ENCODE assay signal across 9 cellular contexts in the genomic region with DNA sequence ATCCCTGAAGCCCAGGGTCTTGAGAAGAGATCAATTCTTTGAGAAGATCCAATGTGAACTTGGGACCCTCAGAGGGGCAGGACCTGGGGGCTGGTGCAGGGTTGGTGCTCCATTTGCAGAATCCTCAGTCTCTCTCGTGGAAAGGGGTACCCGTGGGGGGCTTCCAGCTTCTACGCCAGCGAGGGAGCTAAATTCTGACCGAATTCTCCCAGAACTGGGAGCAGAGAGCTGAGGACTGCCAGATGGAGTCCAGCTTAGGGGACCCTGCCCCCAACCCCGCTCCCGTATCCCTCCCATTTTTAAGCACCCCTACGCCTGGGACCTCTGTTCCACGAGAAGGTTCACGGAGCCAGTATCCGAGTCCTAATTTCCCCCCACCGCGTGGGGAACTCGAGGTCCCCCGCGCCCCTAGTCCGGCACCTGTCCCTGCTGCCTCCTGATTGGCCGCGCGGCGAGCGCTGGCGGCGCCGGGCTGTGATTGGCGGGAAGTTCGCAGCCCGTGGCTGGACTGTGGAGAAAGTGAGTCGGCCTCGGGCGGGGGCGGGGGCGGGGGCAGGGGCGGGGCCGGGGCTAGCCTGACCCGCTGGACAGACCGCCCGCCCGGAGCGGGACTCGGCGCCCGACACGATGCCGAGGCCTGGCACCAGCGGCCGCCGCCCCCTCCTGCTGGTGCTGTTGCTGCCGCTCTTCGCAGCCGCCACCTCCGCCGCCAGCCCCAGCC. TPM values are rescaled to one million over a fixed set of nuclear protein-coding genes. Genes with fewer than 3 reads are reported as not detected.
DNase-seq lines count a peak whose midpoint lies in the region; ATAC-seq and TF ChIP-seq lines count a peak whose summit lies in the region.
"Had no signal": no experiment of that assay in that cellular context is flagged by ENCODE, and none has a peak within 500 bp of the region (broad histone marks: within the 10 kb centered on the region; RNA-seq: fewer than 3 reads in every experiment).

No MANE protein-coding gene starts in this region.

- H3K79me2 ChIP-seq in GM23248 (ENCODE audit: insufficient read depth) (no peaks in the 10 kb centered on the region), PC-9 (ENCODE audit: low read depth) (no peaks in the 10 kb centered on the region), fibroblast of lung (ENCODE audit: control insufficient read depth, insufficient read depth, low read length) (no peaks in the 10 kb centered on the region)

- H3K27ac ChIP-seq in GM23248: no peak overlapping the region
- H3K27ac ChIP-seq in PC-9: no peak overlapping the region
- H3K27ac ChIP-seq in fibroblast of lung (ENCODE audit: insufficient read depth, low read length): no peak overlapping the region
- H3K27ac ChIP-seq: SK-N-MC had no signal

- H3K4me1 ChIP-seq in GM23248 (ENCODE audit: insufficient read depth): peaks cover 16% of the 10 kb centered on the region
- H3K4me1 ChIP-seq in PC-9 (replicated peaks; ENCODE audit: insufficient read depth): peaks cover 17% of the 10 kb centered on the region; the same call in 1 of the 2 replicates
- peaks cover 17% of the 10 kb centered on the region for H3K4me1 ChIP-seq in fibroblast of lung (ENCODE audit: control insufficient read depth, extremely low read depth, insufficient read depth, low read length)

- CTCF ChIA-PET in PC-9 (lab: Charles Lee): interaction anchor here (0.6 kb wide), 1 partner anchor 668 kb away, joined by 4 read pairs; the partner anchor contains the start of gene HNRNPUL1

- POLR2A ChIA-PET in PC-9 (lab: Charles Lee; ENCODE audit: unreplicated experiment): no interaction called here

- TF ChIP-seq CTCF in PC-9 (conservative IDR thresholded peaks at IDR 0.05) (no peak), fibroblast of lung (conservative IDR thresholded peaks at IDR 0.05 in 1 of 2, IDR thresholded peaks at IDR 0.05 in 1 of 2; ENCODE audit: low read depth in 1 of 2, low read length in 2 of 2) (no peak)

- in situ Hi-C loops in GM23248 (cut with MboI): no loop called here

- H3K9me3 ChIP-seq in GM23248 (ENCODE audit: low read depth) (no peaks in the 10 kb centered on the region), PC-9 (ENCODE audit: insufficient read depth, low read depth) (no peaks in the 10 kb centered on the region), fibroblast of lung (ENCODE audit: control insufficient read depth, insufficient read depth, low read depth, low read length) (no peaks in the 10 kb centered on the region)

- H3K4me3 ChIP-seq in GM23248 (peak overlapping the region; percentile 53; the same call in 1 of the 2 replicates), PC-9 (peak overlapping the region; percentile 44; the same call in 1 of the 2 replicates), fibroblast of lung (replicated peaks in 1 of 4; ENCODE audit: control extremely low read depth in 1 of 4, insufficient read depth in 1 of 4, low read depth in 3 of 4, low read length in 4 of 4) (peak overlapping the region in 3 of 4 experiments; percentile 44 to 62 (median 49))

- BruUV-seq in PC-9 (replicated peaks; lab: Mats Ljungman, UMichigan): no TSS peak

- no peaks in the 10 kb centered on the region for H3K9me2 ChIP-seq in GM23248 (ENCODE audit: insufficient read depth)
- H3K9me2 ChIP-seq in PC-9 (ENCODE audit: insufficient read depth): no peaks in the 10 kb centered on the region

- H4K20me1 ChIP-seq in GM23248 (ENCODE audit: insufficient read depth): no peaks in the 10 kb centered on the region
- no peaks in the 10 kb centered on the region for H4K20me1 ChIP-seq in PC-9 (ENCODE audit: insufficient read depth)
- no peaks in the 10 kb centered on the region for H4K20me1 ChIP-seq in fibroblast of lung (ENCODE audit: control insufficient read depth, extremely low read depth, insufficient read depth, low read length)

- H3K4me2 ChIP-seq in GM23248 (ENCODE audit: unreplicated experiment): peak overlapping the region; percentile 59
- H3K4me2 ChIP-seq in PC-9: peak overlapping the region; percentile 77
- peak overlapping the region; percentile 89 for H3K4me2 ChIP-seq in fibroblast of lung (ENCODE audit: extremely low read depth, insufficient read depth, low read length)

- peaks cover 3% of the 10 kb centered on the region; the same call in 1 of the 2 replicates for H3F3A ChIP-seq in GM23248 (ENCODE audit: insufficient read depth)
- peaks cover 5% of the 10 kb centered on the region; the same call in 1 of the 2 replicates for H3F3A ChIP-seq in PC-9 (ENCODE audit: insufficient read depth, low read depth)

- no peak for ATAC-seq in GM19324 (IDR thresholded peaks at IDR 0.05; ENCODE audit: low FRiP score, unreplicated experiment)
- ATAC-seq in HG02623 (IDR thresholded peaks at IDR 0.05; ENCODE audit: unreplicated experiment): no peak

- peak; percentile 83 for DNase-seq in GM23248
- peak in 1 of 2 experiments; percentile 70 for DNase-seq in PC-9
- DNase-seq in fibroblast of lung (ENCODE audit: low read depth in 2 of 2): peak; percentile 54 to 60
- DNase-seq in retina: peak; percentile 62
- DNase-seq in stimulated activated CD4-positive, alpha-beta T cell treated with anti-CD3 and anti-CD28 coated beads, Interleukin-12 subunit alpha, Interleukin-12 subunit beta, amount 100 ng/mL, for 4 hours: no peak
- DNase-seq: naive B cell had no signal

- H2AFZ ChIP-seq in GM23248 (0 out of 2 replicates have a peak overlapping the region, but pooled peaks have one; percentile 43), PC-9 (peak overlapping the region; percentile 54; the same call in 1 of the 2 replicates), fibroblast of lung (ENCODE audit: low read length) (no peak overlapping the region)

- peaks cover 32% of the 10 kb centered on the region; the same call in 1 of the 2 replicates for H3K27me3 ChIP-seq in GM23248 (replicated peaks; ENCODE audit: insufficient read depth)
- H3K27me3 ChIP-seq in PC-9 (ENCODE audit: insufficient read depth, low read depth): peaks cover 34% of the 10 kb centered on the region
- H3K27me3 ChIP-seq in fibroblast of lung (ENCODE audit: control insufficient read depth, insufficient read depth, low read length): peaks cover 2% of the 10 kb centered on the region

- H3K36me3 ChIP-seq in GM23248 (ENCODE audit: low read depth): no peaks in the 10 kb centered on the region
- no peaks in the 10 kb centered on the region for H3K36me3 ChIP-seq in PC-9 (ENCODE audit: low read depth)
- H3K36me3 ChIP-seq in fibroblast of lung (ENCODE audit: control insufficient read depth, insufficient read depth, low read length): no peaks in the 10 kb centered on the region

- intact Hi-C loops in PC-9 (cut with micrococcal nuclease; ENCODE audit: unreplicated experiment): no loop called here

- H3K9ac ChIP-seq in GM23248: peak overlapping the region; percentile 38; the same call in 1 of the 2 replicates
- H3K9ac ChIP-seq in fibroblast of lung (ENCODE audit: insufficient read depth, low read length): peak overlapping the region; percentile 10

- 7% methylated on average over 17 to 31 of the region's 53 CpGs for WGBS in GM23248 (ENCODE audit: low coverage in 1 of 2, low lambda C conversion rate in 2 of 2, missing lambda C conversion rate in 2 of 2), 2 experiments

RNA-seq across cellular contexts. Expression of gene LTBP4, which starts 4.4 kb away (rescaled TPM):
- 18.0 and 18.3 TPM in 2 replicates for total RNA-seq in GM23248 (2014; rRNA removed; shearing (Covaris generic))
- polyA plus RNA-seq in GM23248 (2016; fragmentation: Nextera tagmentation; extraction: Ambion mirVana) (45.5 and 47.2 TPM in 2 replicates), fibroblast of lung (29.6 and 31.7 TPM in 2 replicates)
- total RNA-seq in PC-9 (2021) (163 and 203 TPM in 2 replicates), fibroblast of lung (46.4 and 60.9 TPM in 2 replicates)
- 118 and 124 TPM in 2 replicates for polyA plus RNA-seq in fibroblast of lung (2012)
- polyA minus RNA-seq in fibroblast of lung (ENCODE audit: low replicate concordance): 119 and 145 TPM in 2 replicates

RNA-seq across cellular contexts. Expression of gene SHKBP1, which starts 20.1 kb away (rescaled TPM):
- total RNA-seq in GM23248 (2014; rRNA removed; shearing (Covaris generic)): 27.8 and 36.3 TPM in 2 replicates
- polyA plus RNA-seq in GM23248 (2016; fragmentation: Nextera tagmentation; extraction: Ambion mirVana) (62.2 and 66.4 TPM in 2 replicates), fibroblast of lung (35.6 and 43.2 TPM in 2 replicates)
- total RNA-seq in PC-9 (2021) (90.1 and 93.7 TPM in 2 replicates), fibroblast of lung (22.3 and 43.4 TPM in 2 replicates)
- 63.9 and 95.7 TPM in 2 replicates for polyA plus RNA-seq in fibroblast of lung (2012)
- 81.4 and 142 TPM in 2 replicates for polyA minus RNA-seq in fibroblast of lung (ENCODE audit: low replicate concordance)
